1 cellular context compared by ENCODE assay signal in the genomic region with DNA sequence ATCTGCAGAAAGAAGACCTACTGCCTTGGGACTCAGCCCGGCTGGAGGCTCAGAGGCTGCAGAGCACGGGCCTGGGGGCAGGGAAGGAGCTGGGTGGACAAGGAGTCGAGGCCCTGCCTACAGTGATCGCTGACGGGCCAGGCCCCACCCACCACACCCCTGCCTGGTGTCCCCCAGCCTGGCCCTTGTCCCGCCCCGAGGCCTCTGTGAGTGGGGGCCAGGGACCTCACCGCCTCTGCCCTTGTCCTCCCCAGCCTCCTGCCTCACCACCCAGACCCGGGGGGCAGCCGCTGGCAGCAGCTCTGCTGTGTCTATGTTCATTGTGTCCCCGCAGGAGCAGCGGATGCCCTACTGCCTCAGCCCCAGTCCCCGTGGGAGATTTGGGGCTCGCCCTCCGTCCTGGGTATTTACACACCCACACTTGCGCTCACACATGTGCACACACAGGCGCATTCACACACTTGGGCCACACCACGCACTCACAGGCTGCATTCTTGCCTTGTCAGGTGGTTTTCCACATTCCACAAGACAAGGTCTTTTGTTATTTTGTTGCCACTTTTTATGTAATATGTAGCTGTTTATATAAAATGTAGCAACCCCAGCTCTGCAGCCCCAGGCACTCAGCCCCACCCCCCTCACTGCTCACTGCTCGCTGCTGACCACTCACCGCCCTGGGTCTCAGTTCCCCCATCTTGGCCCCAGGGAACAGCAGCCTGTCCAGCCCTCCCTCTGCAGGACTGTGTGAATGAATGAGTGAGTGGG.
TF ChIP-seq lines count a peak whose summit lies in the region.

No MANE protein-coding gene starts in this region.

TF ChIP-seq in K562, 482 proteins besides CTCF, POLR2A, EP300 and RAD21:
- TF ChIP-seq, protein P1, sequence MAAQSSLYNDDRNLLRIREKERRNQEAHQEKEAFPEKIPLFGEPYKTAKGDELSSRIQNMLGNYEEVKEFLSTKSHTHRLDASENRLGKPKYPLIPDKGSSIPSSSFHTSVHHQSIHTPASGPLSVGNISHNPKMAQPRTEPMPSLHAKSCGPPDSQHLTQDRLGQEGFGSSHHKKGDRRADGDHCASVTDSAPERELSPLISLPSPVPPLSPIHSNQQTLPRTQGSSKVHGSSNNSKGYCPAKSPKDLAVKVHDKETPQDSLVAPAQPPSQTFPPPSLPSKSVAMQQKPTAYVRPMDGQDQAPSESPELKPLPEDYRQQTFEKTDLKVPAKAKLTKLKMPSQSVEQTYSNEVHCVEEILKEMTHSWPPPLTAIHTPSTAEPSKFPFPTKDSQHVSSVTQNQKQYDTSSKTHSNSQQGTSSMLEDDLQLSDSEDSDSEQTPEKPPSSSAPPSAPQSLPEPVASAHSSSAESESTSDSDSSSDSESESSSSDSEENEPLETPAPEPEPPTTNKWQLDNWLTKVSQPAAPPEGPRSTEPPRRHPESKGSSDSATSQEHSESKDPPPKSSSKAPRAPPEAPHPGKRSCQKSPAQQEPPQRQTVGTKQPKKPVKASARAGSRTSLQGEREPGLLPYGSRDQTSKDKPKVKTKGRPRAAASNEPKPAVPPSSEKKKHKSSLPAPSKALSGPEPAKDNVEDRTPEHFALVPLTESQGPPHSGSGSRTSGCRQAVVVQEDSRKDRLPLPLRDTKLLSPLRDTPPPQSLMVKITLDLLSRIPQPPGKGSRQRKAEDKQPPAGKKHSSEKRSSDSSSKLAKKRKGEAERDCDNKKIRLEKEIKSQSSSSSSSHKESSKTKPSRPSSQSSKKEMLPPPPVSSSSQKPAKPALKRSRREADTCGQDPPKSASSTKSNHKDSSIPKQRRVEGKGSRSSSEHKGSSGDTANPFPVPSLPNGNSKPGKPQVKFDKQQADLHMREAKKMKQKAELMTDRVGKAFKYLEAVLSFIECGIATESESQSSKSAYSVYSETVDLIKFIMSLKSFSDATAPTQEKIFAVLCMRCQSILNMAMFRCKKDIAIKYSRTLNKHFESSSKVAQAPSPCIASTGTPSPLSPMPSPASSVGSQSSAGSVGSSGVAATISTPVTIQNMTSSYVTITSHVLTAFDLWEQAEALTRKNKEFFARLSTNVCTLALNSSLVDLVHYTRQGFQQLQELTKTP (IDR thresholded peaks at IDR 0.05; ENCODE audit: low read depth in 1 of 2, partially characterized antibody in 2 of 2), result no peak
- TF ChIP-seq POLR2G (IDR thresholded peaks at IDR 0.05; ENCODE audit: low read depth, low read length), result 0 out of 2 replicates have a peak, but pooled peaks have one; percentile 29
TF ChIP-seq in K562: peak in this region for 1.
